Comparison of ENCODE assay signal across 14 cellular contexts in genomic region chr5:138635268-138635667, GRCh38.
DNase-seq lines count a peak whose midpoint lies in the region; ATAC-seq lines count a peak whose summit lies in the region.
"Had no signal": no experiment of that assay in that cellular context is flagged by ENCODE, and none has a peak within 500 bp of the region (broad histone marks: within the 10 kb centered on the region; RNA-seq: fewer than 3 reads in every experiment).

No MANE protein-coding gene starts in this region.

- no peak overlapping the region for H2BK120ac ChIP-seq in neuronal stem cell (ENCODE audit: low read depth, low read length)

- no peak overlapping the region for H3K9ac ChIP-seq in adipocyte (ENCODE audit: low read length)
- H3K9ac ChIP-seq in neuronal stem cell (ENCODE audit: low read depth, low read length, poor library complexity) = no peak overlapping the region

- no peaks in the 10 kb centered on the region for H3K4me1 Mint-ChIP-seq in activated CD4-positive, alpha-beta T cell treated with anti-CD3 and anti-CD28 coated beads for 36 hours

- H3K27ac ChIP-seq in ACC112 (ENCODE audit: low read depth, low read length) (no peak overlapping the region), neuronal stem cell (replicated peaks; ENCODE audit: low read length) (no peak overlapping the region)
- H3K27ac ChIP-seq: tibial artery had no signal

- intact Hi-C loops in activated CD4-positive, alpha-beta T cell treated with anti-CD3 and anti-CD28 coated beads for 36 hours (cut with DNase I, micrococcal nuclease) = no loop called here

- H3K27me3 ChIP-seq in ACC112 (ENCODE audit: insufficient read depth, low read length) (no peaks in the 10 kb centered on the region), adipocyte (replicated peaks; ENCODE audit: control insufficient read depth, insufficient read depth, low read length) (no peaks in the 10 kb centered on the region), neuronal stem cell (ENCODE audit: control insufficient read depth in 3 of 3, insufficient read depth in 3 of 3, low read depth in 1 of 3, low read length in 3 of 3) (peaks cover 0 to 20% (median 0%) of the 10 kb centered on the region in 3 experiments)

- H3K36me3 Mint-ChIP-seq in activated CD4-positive, alpha-beta T cell treated with anti-CD3 and anti-CD28 coated beads for 36 hours (ENCODE audit: low read depth) = no peaks in the 10 kb centered on the region

- no peak overlapping the region for H3K4me3 Mint-ChIP-seq in activated CD4-positive, alpha-beta T cell treated with anti-CD3 and anti-CD28 coated beads for 36 hours

- H3K79me2 ChIP-seq in ACC112 (ENCODE audit: control insufficient read depth, insufficient read depth, low read length, unreplicated experiment) = no peaks in the 10 kb centered on the region

- H2AFZ ChIP-seq in ACC112 (ENCODE audit: low read length, unreplicated experiment) (peak overlapping the region; percentile 65), neuronal stem cell (ENCODE audit: low read length) (peak overlapping the region; percentile 83)

- no peak overlapping the region for H2BK5ac ChIP-seq in neuronal stem cell (ENCODE audit: low read length)

- H3K9me3 Mint-ChIP-seq in activated CD4-positive, alpha-beta T cell treated with anti-CD3 and anti-CD28 coated beads for 36 hours (ENCODE audit: low read depth) = no peaks in the 10 kb centered on the region

- no peak overlapping the region for H3K4ac ChIP-seq in neuronal stem cell (ENCODE audit: low read length)

- no peak for ATAC-seq in HG02571 (IDR thresholded peaks at IDR 0.05; ENCODE audit: unreplicated experiment)
- no peak for ATAC-seq in HG02588 (IDR thresholded peaks at IDR 0.05; ENCODE audit: unreplicated experiment)
- no peak for ATAC-seq in activated CD4-positive, alpha-beta T cell treated with anti-CD3 and anti-CD28 coated beads for 36 hours

- no peak overlapping the region for H3K4me2 ChIP-seq in neuronal stem cell (ENCODE audit: insufficient read depth, low read length, poor library complexity, severe bottlenecking)

- WGBS in neuronal stem cell (ENCODE audit: extremely low coverage in 2 of 2, insufficient read length in 2 of 2, insufficient replicate concordance in 1 of 2), 2 donors = no CpG with 5 or more reads among the region's 3 CpGs

- no peak overlapping the region for H2BK15ac ChIP-seq in neuronal stem cell (ENCODE audit: low read length)

- H3K4me1 ChIP-seq in ACC112 (ENCODE audit: control insufficient read depth, insufficient read depth, low read length, unreplicated experiment) = no peaks in the 10 kb centered on the region
- peaks cover 3% of the 10 kb centered on the region for H3K4me1 ChIP-seq in adipocyte (ENCODE audit: control insufficient read depth, insufficient read depth, low read length)
- H3K4me1 ChIP-seq in neuronal stem cell (ENCODE audit: control insufficient read depth in 2 of 2, insufficient read depth in 1 of 2, low read depth in 1 of 2, low read length in 2 of 2) = peaks cover 0 to 2% of the 10 kb centered on the region in 2 donors
- H3K4me1 ChIP-seq: tibial artery had no signal

- no peak overlapping the region for H2BK12ac ChIP-seq in neuronal stem cell (ENCODE audit: low read length)

- H3K27me3 Mint-ChIP-seq in activated CD4-positive, alpha-beta T cell treated with anti-CD3 and anti-CD28 coated beads for 36 hours = peaks cover 45% of the 10 kb centered on the region

- H4K8ac ChIP-seq in neuronal stem cell (ENCODE audit: low read depth, low read length) = no peak overlapping the region

- no peaks in the 10 kb centered on the region for H3K9me3 ChIP-seq in adipocyte (ENCODE audit: control insufficient read depth, low read length)
- H3K9me3 ChIP-seq in neuronal stem cell (replicated peaks in 1 of 2; ENCODE audit: control insufficient read depth in 2 of 2, insufficient read depth in 1 of 2, low read depth in 1 of 2, low read length in 2 of 2) = no peaks in the 10 kb centered on the region
- H3K9me3 ChIP-seq: tibial artery had no signal

- H2AK5ac ChIP-seq in neuronal stem cell (ENCODE audit: low read depth, low read length) = no peak overlapping the region

- no peak overlapping the region for H3K23ac ChIP-seq in neuronal stem cell (ENCODE audit: low read depth, low read length, poor library complexity)

- CTCF ChIA-PET in activated CD4-positive, alpha-beta T cell treated with anti-CD3 and anti-CD28 coated beads for 36 hours (lab: Charles Lee) = no interaction called here

- no peak overlapping the region for H3K14ac ChIP-seq in neuronal stem cell (ENCODE audit: low read length)

- no peak overlapping the region for H4K91ac ChIP-seq in neuronal stem cell (ENCODE audit: low read depth, low read length, poor library complexity)

- DNase-seq in adipocyte (ENCODE audit: low read depth) (peak; percentile 65), foreskin melanocyte (peak; percentile 71), neuronal stem cell (ENCODE audit: low spot score) (no peak), SW480 (ENCODE audit: low spot score) (no peak)
- DNase-seq in activated CD4-positive, alpha-beta T cell treated with anti-CD3 and anti-CD28 coated beads for 36 hours = no peak
- DNase-seq: ACHN; activated CD4-positive, CD25-positive, alpha-beta regulatory T cell treated with anti-CD3 and anti-CD28 coated beads, Interleukin-2, amount 50 U/mL, for 72 hours; activated T-cell treated with anti-CD3 and anti-CD28 coated beads, Interleukin-2, amount 50 U/mL, for 1 hour; NCI-H2081; SW 1271; tibial artery had no signal

- H3K36me3 ChIP-seq in ACC112 (ENCODE audit: insufficient read depth, low read length) (no peaks in the 10 kb centered on the region), adipocyte (ENCODE audit: control insufficient read depth, insufficient read depth, low read length, severe bottlenecking) (no peaks in the 10 kb centered on the region), neuronal stem cell (replicated peaks in 1 of 2; ENCODE audit: control insufficient read depth in 2 of 2, insufficient read depth in 2 of 2, low read length in 2 of 2) (no peaks in the 10 kb centered on the region)
- H3K36me3 ChIP-seq: tibial artery had no signal

- no peak overlapping the region for H3K4me3 ChIP-seq in ACC112 (ENCODE audit: low read depth, low read length)
- no peak overlapping the region for H3K4me3 ChIP-seq in adipocyte (ENCODE audit: low read length)
- H3K4me3 ChIP-seq in neuronal stem cell (ENCODE audit: low read length in 2 of 2) = no peak overlapping the region
- H3K4me3 ChIP-seq: tibial artery had no signal

- H3K18ac ChIP-seq in neuronal stem cell (ENCODE audit: low read length) = no peak overlapping the region

- POLR2A ChIA-PET in activated CD4-positive, alpha-beta T cell treated with anti-CD3 and anti-CD28 coated beads for 36 hours (lab: Charles Lee) = no interaction called here

- H3K27ac Mint-ChIP-seq in activated CD4-positive, alpha-beta T cell treated with anti-CD3 and anti-CD28 coated beads for 36 hours = no peak overlapping the region

- H3K79me1 ChIP-seq in neuronal stem cell (ENCODE audit: low read depth, low read length) = no peaks in the 10 kb centered on the region

Comparison
In these comparisons a context has a peak if more than half of its experiments do, and no peak if none do; other contexts are left out.
1. DNase-seq: peak in adipocyte (single experiment) and foreskin melanocyte (single experiment); none in neuronal stem cell (single experiment), SW480 (single experiment) and activated CD4-positive, alpha-beta T cell treated with anti-CD3 and anti-CD28 coated beads for 36 hours (single experiment).